Comparison of ENCODE assay signal across 2 cellular contexts in the genomic region with DNA sequence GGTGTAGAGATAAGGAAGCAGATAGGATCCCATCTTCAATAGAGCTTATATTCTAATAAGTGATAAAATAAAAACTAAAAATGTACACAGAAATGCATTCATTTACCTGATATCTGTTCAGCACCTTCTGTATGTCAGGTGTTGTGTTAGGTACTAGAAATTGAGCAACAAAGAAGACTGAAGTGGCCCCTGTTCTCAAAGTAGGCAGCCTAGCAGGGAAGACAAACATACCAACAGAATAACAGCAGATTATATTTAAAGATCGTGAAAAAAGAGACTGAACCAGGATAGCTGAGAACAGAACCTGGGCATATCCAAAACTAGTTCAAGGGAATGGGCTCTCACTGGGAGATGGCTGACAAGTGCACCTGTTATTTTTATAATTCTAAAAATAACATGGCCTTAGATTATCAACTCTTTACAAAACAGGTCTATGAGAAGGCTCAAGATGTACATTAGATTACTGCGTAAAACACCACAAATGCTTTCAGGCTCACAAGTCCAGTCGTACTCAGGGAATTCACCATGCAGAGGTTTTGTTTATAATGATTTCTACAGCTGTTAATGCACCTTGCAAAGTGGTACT.
TF ChIP-seq lines count a peak whose summit lies in the region.

No MANE protein-coding gene starts in this region.

TF ChIP-seq in Ishikawa, 13 proteins besides CTCF, POLR2A, EP300 and RAD21:
- 0 out of 2 replicates have a peak, but pooled peaks have one; percentile 30 for TF ChIP-seq CEBPB (IDR thresholded peaks at IDR 0.05)
- TF ChIP-seq YY1 (IDR thresholded peaks at IDR 0.05; ENCODE audit: low read depth) = no peak
- TF ChIP-seq FOXM1 (IDR thresholded peaks at IDR 0.05; ENCODE audit: borderline replicate concordance, low read depth) = no peak
- no peak for TF ChIP-seq TCF12 (IDR thresholded peaks at IDR 0.05; ENCODE audit: low read depth)
- no peak for TF ChIP-seq USF1 (IDR thresholded peaks at IDR 0.05)
- no peak for TF ChIP-seq NFIC (IDR thresholded peaks at IDR 0.05)

TF ChIP-seq in H1, 55 proteins besides CTCF, POLR2A, EP300 and RAD21:
- no peak for TF ChIP-seq POU5F1 (IDR thresholded peaks at IDR 0.05; ENCODE audit: low read depth, low read length)
- TF ChIP-seq SRF (IDR thresholded peaks at IDR 0.05; ENCODE audit: low read depth, low read length) = no peak
- no peak for TF ChIP-seq NANOG (IDR thresholded peaks at IDR 0.05; ENCODE audit: insufficient read depth, low read depth, low read length, poor library complexity, severe bottlenecking)
- TF ChIP-seq ASH2L (IDR thresholded peaks at IDR 0.05; ENCODE audit: low read length) = no peak
- no peak for TF ChIP-seq SIRT6 (IDR thresholded peaks at IDR 0.05; ENCODE audit: low read length)
- no peak for TF ChIP-seq TEAD4 (IDR thresholded peaks at IDR 0.05; ENCODE audit: low read depth, low read length)
- no peak for TF ChIP-seq BACH1 (IDR thresholded peaks at IDR 0.05; ENCODE audit: low read length)
- TF ChIP-seq SUZ12 (IDR thresholded peaks at IDR 0.05; ENCODE audit: low read length) = no peak
- TF ChIP-seq FOSL1 (IDR thresholded peaks at IDR 0.05; ENCODE audit: insufficient read depth, low read depth, low read length) = no peak
- TF ChIP-seq JUN (IDR thresholded peaks at IDR 0.05; ENCODE audit: low read depth, low read length) = no peak
- no peak for TF ChIP-seq TAF1 (IDR thresholded peaks at IDR 0.05; ENCODE audit: low read depth, low read length)
- TF ChIP-seq, protein P1, sequence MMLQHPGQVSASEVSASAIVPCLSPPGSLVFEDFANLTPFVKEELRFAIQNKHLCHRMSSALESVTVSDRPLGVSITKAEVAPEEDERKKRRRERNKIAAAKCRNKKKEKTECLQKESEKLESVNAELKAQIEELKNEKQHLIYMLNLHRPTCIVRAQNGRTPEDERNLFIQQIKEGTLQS (IDR thresholded peaks at IDR 0.05; ENCODE audit: insufficient read depth, low read depth, low read length) = no peak
- TF ChIP-seq BRCA1 (IDR thresholded peaks at IDR 0.05; ENCODE audit: low read depth, low read length) = no peak
- no peak for TF ChIP-seq POLR2AphosphoS5 (IDR thresholded peaks at IDR 0.05; ENCODE audit: low read depth, low read length)
- no peak for TF ChIP-seq SIX5 (IDR thresholded peaks at IDR 0.05; ENCODE audit: low read depth, low read length)
- TF ChIP-seq HDAC6 (IDR thresholded peaks at IDR 0.05; ENCODE audit: low read depth, low read length) = no peak
- TF ChIP-seq KDM4A (IDR thresholded peaks at IDR 0.05; ENCODE audit: low read depth, low read length, severe bottlenecking) = no peak
- TF ChIP-seq TAF7 (optimal IDR thresholded peaks at IDR 0.05; ENCODE audit: borderline replicate concordance, low read depth, low read length) = no peak
- no peak for TF ChIP-seq SP1 (IDR thresholded peaks at IDR 0.05; ENCODE audit: low read depth, low read length)
